ENCODE assay signal across 1 cellular context in genomic region chr5:11038772-11039171, GRCh38.
TF ChIP-seq lines count a peak whose summit lies in the region.

No MANE protein-coding gene starts in this region.

TF ChIP-seq in GM12878, 131 proteins besides CTCF, POLR2A, EP300 and RAD21 (continued from another document):
- TF ChIP-seq REST (IDR thresholded peaks at IDR 0.05; ENCODE audit: low read depth, low read length) (no peak), E2F8 (IDR thresholded peaks at IDR 0.05; ENCODE audit: low read depth, partially characterized antibody) (no peak), TCF7 (IDR thresholded peaks at IDR 0.05; ENCODE audit: borderline replicate concordance) (no peak), MAX (IDR thresholded peaks at IDR 0.05; ENCODE audit: low read depth, low read length) (no peak), BCLAF1 (IDR thresholded peaks at IDR 0.05) (no peak), TCF3 (IDR thresholded peaks at IDR 0.05; ENCODE audit: borderline replicate concordance, insufficient read depth, low read depth, low read length) (no peak), CUX1 (IDR thresholded peaks at IDR 0.05; ENCODE audit: insufficient replicate concordance, low read depth, low read length) (no peak), RFX5 (IDR thresholded peaks at IDR 0.05; ENCODE audit: low read depth, low read length) (no peak), EGR1 (IDR thresholded peaks at IDR 0.05; ENCODE audit: borderline replicate concordance in 1 of 2, low read depth in 2 of 2, low read length in 2 of 2) (no peak), ZZZ3 (IDR thresholded peaks at IDR 0.05; ENCODE audit: control insufficient read depth, insufficient read length, low read depth) (no peak), ZNF592 (IDR thresholded peaks at IDR 0.05) (no peak), PAX8 (IDR thresholded peaks at IDR 0.05) (no peak), HCFC1 (IDR thresholded peaks at IDR 0.05; ENCODE audit: low read length) (no peak), RAD51 (IDR thresholded peaks at IDR 0.05) (no peak), EZH2 (IDR thresholded peaks at IDR 0.05; ENCODE audit: borderline replicate concordance, control insufficient read depth, low read depth, low read length) (no peak), RUNX3 (IDR thresholded peaks at IDR 0.05; ENCODE audit: low read length) (peak; percentile 8; the same call in 1 of the 2 replicates)
